8 cellular contexts compared by ENCODE assay signal in genomic region chr18:35386600-35387366, GRCh38. TPM values are rescaled to one million over a fixed set of nuclear protein-coding genes. Genes with fewer than 3 reads are reported as not detected.
DNase-seq lines count a peak whose midpoint lies in the region; ATAC-seq and TF ChIP-seq lines count a peak whose summit lies in the region.

No MANE protein-coding gene starts in this region.

- peaks cover 5% of the 10 kb centered on the region for H3K9me3 Mint-ChIP-seq in HFFc6

- H3K36me3 Mint-ChIP-seq in HFFc6 (ENCODE audit: low read depth): no peaks in the 10 kb centered on the region

- no peaks in the 10 kb centered on the region for H3K4me1 ChIP-seq in right cardiac atrium (ENCODE audit: control insufficient read depth, insufficient read depth, low read length)

- no peak overlapping the region for H3K27ac ChIP-seq in right cardiac atrium (ENCODE audit: low read length)

- peaks cover 13% of the 10 kb centered on the region for H3K27me3 Mint-ChIP-seq in HFFc6 (ENCODE audit: insufficient read depth)

- TF ChIP-seq CTCF in HFFc6 (IDR thresholded peaks at IDR 0.05): peak; percentile 92

- DNase-seq in GM04504 (ENCODE audit: low read depth) (peak; percentile 40), HFFc6 (peak; percentile 59), NCI-H1436 treated with DMSO at 0.1 percent for 48 hours (lab: John Stamatoyannopoulos, UW) (peak; percentile 44), SW 1271 (lab: John Stamatoyannopoulos, UW) (peak; percentile 13 to 39), amniotic stem cell (lab: John Stamatoyannopoulos, UW) (peak; percentile 33), right cardiac atrium (peak; percentile 55 to 73 (median 64)), sciatic nerve (ENCODE audit: low spot score) (peak; percentile 74), cortex of kidney (lab: John Stamatoyannopoulos, UW) (no peak)

- WGBS in right cardiac atrium: 38% methylated on average over 10 of the region's 10 CpGs

- no peak overlapping the region for H3K27ac Mint-ChIP-seq in HFFc6

- H3K4me3 ChIP-seq in right cardiac atrium (ENCODE audit: low read length): no peak overlapping the region

- intact Hi-C loops in right cardiac atrium (cut with DNase I) (loop anchor here in 1 of 4 donors (10.0 kb wide), 2 partner anchors 308 to 348 kb away; no protein-coding TSS in a partner anchor), sciatic nerve (cut with DNase I) (no loop called here)

- no peaks in the 10 kb centered on the region for H3K27me3 ChIP-seq in right cardiac atrium (ENCODE audit: control insufficient read depth, insufficient read depth)

- no peaks in the 10 kb centered on the region for H3K9me3 ChIP-seq in right cardiac atrium (ENCODE audit: control insufficient read depth, low read length)

- no peak overlapping the region for H3K4me3 Mint-ChIP-seq in HFFc6

- ATAC-seq in right cardiac atrium: peak; percentile 81 to 82
- peak; percentile 77 for ATAC-seq in sciatic nerve

- H3K4me1 Mint-ChIP-seq in HFFc6 (ENCODE audit: low read depth): peaks cover 42% of the 10 kb centered on the region

RNA-seq across cellular contexts. Expression of gene ZNF396, which starts 9.6 kb away (rescaled TPM):
- total RNA-seq in HFFc6 (2021; fragmentation: NEBNext Ultra II Directional; extraction: Animal tissue kit (Norgen Biotek cat#: 25700)): under 1 TPM; 0.26 to 0.66 (median 0.55) TPM
- total RNA-seq in right cardiac atrium (1 to 10 TPM in 3 of 4 donors, under 1 TPM in 1; 0.89 to 1.7 (median 1.4) TPM), sciatic nerve (4.1 TPM)
- polyA plus RNA-seq in right cardiac atrium: 0.72 TPM

RNA-seq across cellular contexts. Expression of gene ZNF24, which starts 42.6 kb away (rescaled TPM):
- total RNA-seq in HFFc6 (2021; fragmentation: NEBNext Ultra II Directional; extraction: Animal tissue kit (Norgen Biotek cat#: 25700)): 10 to 100 TPM; 34.4 to 40.0 (median 36.1) TPM
- total RNA-seq in right cardiac atrium (10 to 100 TPM; 47.3 to 56.5 (median 51.8) TPM), sciatic nerve (71.0 TPM)
- 15.4 TPM for polyA plus RNA-seq in right cardiac atrium
